Comparison of ENCODE assay signal across 8 cellular contexts in the genomic region with DNA sequence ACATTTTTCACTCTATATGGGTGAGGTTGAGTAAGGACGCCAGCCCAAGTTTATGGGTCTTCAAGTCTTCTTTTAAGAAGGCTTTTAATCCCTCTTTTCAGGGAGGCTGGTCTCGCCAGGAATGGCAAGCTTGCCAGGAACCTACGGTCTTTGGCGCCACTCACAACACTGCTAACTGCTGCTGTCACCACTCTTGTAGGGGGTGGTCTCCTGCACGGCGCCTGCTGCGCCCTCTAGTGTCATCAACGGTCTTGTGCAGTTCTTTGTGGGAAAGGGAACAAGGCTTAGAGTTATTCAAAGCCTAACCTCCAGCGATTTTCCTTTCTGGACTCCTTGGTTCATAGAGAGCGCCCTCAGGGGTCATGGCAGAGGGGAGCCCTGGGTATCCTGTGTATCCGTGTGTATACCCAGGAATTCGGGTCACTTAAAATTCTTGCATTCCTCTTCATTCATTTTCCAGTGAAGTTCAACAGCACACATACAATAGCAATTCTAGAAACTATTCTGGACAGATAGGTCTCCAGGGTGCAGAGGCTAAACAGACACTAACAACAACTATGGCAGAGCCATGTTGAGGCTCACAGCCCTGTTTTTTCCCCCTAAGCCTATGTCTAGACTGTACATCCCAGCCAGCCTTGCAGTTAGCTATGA.
DNase-seq lines count a peak whose midpoint lies in the region; ATAC-seq and TF ChIP-seq lines count a peak whose summit lies in the region.

No MANE protein-coding gene starts in this region.

- H3K27me3 ChIP-seq in uterus, result no peaks in the 10 kb centered on the region

- H3K4me1 Mint-ChIP-seq in Calu3 (ENCODE audit: low read depth, unreplicated experiment), result no peaks in the 10 kb centered on the region

- no peak for TF ChIP-seq POLR2A in uterus (IDR thresholded peaks at IDR 0.05)

- no peaks in the 10 kb centered on the region for H3K27me3 Mint-ChIP-seq in Calu3 (ENCODE audit: unreplicated experiment)

- CTCF ChIA-PET in Calu3 (lab: Charles Lee), result interaction anchor here (1.1 kb wide), 1 partner anchor 16 kb away, joined by 4 read pairs; no protein-coding TSS in a partner anchor

- H3K4me3 ChIP-seq in uterus, result no peak overlapping the region

- peaks cover 5% of the 10 kb centered on the region for H3K9me3 Mint-ChIP-seq in Calu3 (ENCODE audit: low read depth, unreplicated experiment)

- no peak overlapping the region for H3K27ac Mint-ChIP-seq in Calu3 (ENCODE audit: unreplicated experiment)

- peak; percentile 51 for TF ChIP-seq CTCF in Calu3 (IDR thresholded peaks at IDR 0.05; ENCODE audit: unreplicated experiment)
- peak; percentile 10 to 28 (median 21) for TF ChIP-seq CTCF in uterus (IDR thresholded peaks at IDR 0.05)

- peak; percentile 76 for ATAC-seq in GM18907 (IDR thresholded peaks at IDR 0.05; ENCODE audit: unreplicated experiment)
- ATAC-seq in HG03045 (IDR thresholded peaks at IDR 0.05; ENCODE audit: unreplicated experiment), result peak; percentile 92

- H3K27ac ChIP-seq in uterus, result no peak overlapping the region

- DNase-seq in Calu3 (peak; percentile 51), NCI-H446 (lab: John Stamatoyannopoulos, UW) (peak; percentile 95 to 97), anterior cingulate cortex (lab: John Stamatoyannopoulos, UW) (peak in 33 of 58 donors; percentile 2 to 54 (median 15)), kidney glomerular epithelial cell (lab: John Stamatoyannopoulos, UW) (peak; percentile 37), uterus (no peak), occipital lobe (lab: John Stamatoyannopoulos, UW) (no peak)

- intact Hi-C loops in Calu3 (cut with micrococcal nuclease; ENCODE audit: unreplicated experiment) (loop anchor here (1.0 kb wide), 2 partner anchors 114 to 538 kb away; no protein-coding TSS in a partner anchor), uterus (cut with DNase I; ENCODE audit: low total_unique reads) (no loop called here)

- H3K36me3 Mint-ChIP-seq in Calu3 (ENCODE audit: insufficient read depth, unreplicated experiment), result no peaks in the 10 kb centered on the region

- peaks cover 0 to 4% of the 10 kb centered on the region in 2 donors for H3K9me3 ChIP-seq in uterus

- H3K4me1 ChIP-seq in uterus, result no peaks in the 10 kb centered on the region

- no peak overlapping the region for H3K4me3 Mint-ChIP-seq in Calu3 (ENCODE audit: low read depth, unreplicated experiment)

- BruUV-seq in Calu3 (replicated peaks; lab: Mats Ljungman, UMichigan), result no TSS peak

- H3K36me3 ChIP-seq in uterus, result no peaks in the 10 kb centered on the region

Comparison
In these comparisons a context has a peak if more than half of its experiments do, and no peak if none do; other contexts are left out.
1. DNase-seq: peak in Calu3 (single experiment), NCI-H446 (2 of 2), anterior cingulate cortex (33 of 58) and kidney glomerular epithelial cell (single experiment); none in uterus (0 of 2) and occipital lobe (single experiment).